13 cellular contexts compared by ENCODE assay signal in genomic region chr1:165364432-165365133, GRCh38. TPM values are rescaled to one million over a fixed set of nuclear protein-coding genes. Genes with fewer than 3 reads are reported as not detected.
DNase-seq lines count a peak whose midpoint lies in the region; ATAC-seq and TF ChIP-seq lines count a peak whose summit lies in the region.
"Had no signal": no experiment of that assay in that cellular context is flagged by ENCODE, and none has a peak within 500 bp of the region (broad histone marks: within the 10 kb centered on the region; RNA-seq: fewer than 3 reads in every experiment).

No MANE protein-coding gene starts in this region.

- H3K27me3 ChIP-seq in adipocyte (replicated peaks; ENCODE audit: control insufficient read depth, insufficient read depth, low read length), result peaks cover 19% of the 10 kb centered on the region
- H3K27me3 ChIP-seq in adrenal gland, result peaks cover 22% of the 10 kb centered on the region

- H3K4me1 ChIP-seq in adipocyte (ENCODE audit: control insufficient read depth, insufficient read depth, low read length) (peaks cover 9% of the 10 kb centered on the region), adrenal gland (replicated peaks in 1 of 2) (no peaks in the 10 kb centered on the region)
- H3K4me1 ChIP-seq: transverse colon had no signal

- TF ChIP-seq CTCF in omental fat pad (IDR thresholded peaks at IDR 0.05) (no peak), adrenal gland (IDR thresholded peaks at IDR 0.05) (no peak)

- intact Hi-C loops in adrenal gland (cut with DNase I), result loop anchor here in 1 of 2 donors (10.0 kb wide), 1 partner anchor 220 kb away; no protein-coding TSS in a partner anchor

- H3K9me3 ChIP-seq in adipocyte (ENCODE audit: control insufficient read depth, low read length) (no peaks in the 10 kb centered on the region), adrenal gland (replicated peaks in 1 of 3) (no peaks in the 10 kb centered on the region)
- H3K9me3 ChIP-seq: transverse colon had no signal

- H3K27ac ChIP-seq in adrenal gland, result no peak overlapping the region
- H3K27ac ChIP-seq: C4-2B, dorsolateral prefrontal cortex, transverse colon had no signal

- DNase-seq in DMS 273 (lab: John Stamatoyannopoulos, UW; ENCODE audit: unreplicated experiment), result peak; percentile 86
- DNase-seq in NCI-H1092 (lab: John Stamatoyannopoulos, UW), result peak; percentile 35
- DNase-seq in adipocyte (ENCODE audit: low read depth), result peak; percentile 62
- DNase-seq in omental fat pad (ENCODE audit: low spot score), result no peak
- no peak for DNase-seq in activated CD4-positive, alpha-beta T cell treated with anti-CD3 and anti-CD28 coated beads, Interleukin-2, amount 50 U/mL, for 4 hours
- DNase-seq in dermis blood vessel endothelial cell, result no peak
- DNase-seq in adrenal gland, result no peak
- DNase-seq: dorsolateral prefrontal cortex, hypothalamus, transverse colon had no signal

- WGBS in adrenal gland, 4 donors, result 34 to 46% (median 37%) methylated on average over 2 to 6 of the region's 6 CpGs

- ATAC-seq in omental fat pad (ENCODE audit: low FRiP score) (peak; percentile 72), HG02798 (IDR thresholded peaks at IDR 0.05; ENCODE audit: poor library complexity, unreplicated experiment) (no peak)

- H3K9ac ChIP-seq in adipocyte (ENCODE audit: low read length), result no peak overlapping the region

- no peaks in the 10 kb centered on the region for H3K36me3 ChIP-seq in adipocyte (ENCODE audit: control insufficient read depth, insufficient read depth, low read length, severe bottlenecking)
- H3K36me3 ChIP-seq in adrenal gland (replicated peaks in 1 of 2), result no peaks in the 10 kb centered on the region
- H3K36me3 ChIP-seq: transverse colon had no signal

- no peak overlapping the region for H3K4me3 ChIP-seq in adipocyte (ENCODE audit: low read length)
- no peak overlapping the region for H3K4me3 ChIP-seq in adrenal gland
- H3K4me3 ChIP-seq: dorsolateral prefrontal cortex, transverse colon had no signal

- TF ChIP-seq POLR2A in adrenal gland (IDR thresholded peaks at IDR 0.05), result no peak

RNA-seq across cellular contexts. Expression of gene LMX1A, which starts 8.1 kb away (rescaled TPM):
- 1 to 10 TPM in 1 of 4 donors, not detected in 3; 2.0 TPM for total RNA-seq in omental fat pad
- total RNA-seq in dermis blood vessel endothelial cell, result not detected in 2 replicates
- total RNA-seq in adrenal gland, result not detected
- under 1 TPM in 1 of 3 donors, not detected in 2; 0.08 TPM for polyA plus RNA-seq in adrenal gland
- total RNA-seq: pulmonary artery endothelial cell had no signal

Comparison
In these comparisons a context has a peak if more than half of its experiments do, and no peak if none do; other contexts are left out.
1. DNase-seq: peak in DMS 273 (single experiment), NCI-H1092 (single experiment) and adipocyte (single experiment); none in omental fat pad (single experiment), activated CD4-positive, alpha-beta T cell treated with anti-CD3 and anti-CD28 coated beads, Interleukin-2, amount 50 U/mL, for 4 hours (0 of 2), dermis blood vessel endothelial cell (single experiment) and adrenal gland (0 of 7).